Comparison of ENCODE assay signal across 8 cellular contexts in genomic region chr17:40362696-40363479, GRCh38. TPM values are rescaled to one million over a fixed set of nuclear protein-coding genes. Genes with fewer than 3 reads are reported as not detected.
DNase-seq lines count a peak whose midpoint lies in the region; ATAC-seq, FAIRE-seq and TF ChIP-seq lines count a peak whose summit lies in the region.

No MANE protein-coding gene starts in this region.

- peaks cover 10% of the 10 kb centered on the region for H3K27me3 Mint-ChIP-seq in activated CD4-positive, alpha-beta T cell treated with anti-CD3 and anti-CD28 coated beads for 36 hours
- H3K27me3 Mint-ChIP-seq in memory B cell = peaks cover 9% of the 10 kb centered on the region

- H3K27ac Mint-ChIP-seq in activated CD4-positive, alpha-beta T cell treated with anti-CD3 and anti-CD28 coated beads for 36 hours = no peak overlapping the region
- H3K27ac Mint-ChIP-seq in memory B cell = no peak overlapping the region

- H3K4me1 Mint-ChIP-seq in activated CD4-positive, alpha-beta T cell treated with anti-CD3 and anti-CD28 coated beads for 36 hours = peaks cover 20% of the 10 kb centered on the region
- peaks cover 14% of the 10 kb centered on the region for H3K4me1 Mint-ChIP-seq in memory B cell

- H3K4me3 Mint-ChIP-seq in activated CD4-positive, alpha-beta T cell treated with anti-CD3 and anti-CD28 coated beads for 36 hours = peak overlapping the region; percentile 67
- H3K4me3 Mint-ChIP-seq in memory B cell = peak overlapping the region; percentile 83

- intact Hi-C loops in activated CD4-positive, alpha-beta T cell treated with anti-CD3 and anti-CD28 coated beads for 36 hours (cut with DNase I, micrococcal nuclease) = loop anchor here (1.0 to 5.0 kb wide), 7 partner anchors 52 to 454 kb away; partner anchors contain the start of gene IGFBP4 (in 1 of the 2)

- CTCF ChIA-PET in activated CD4-positive, alpha-beta T cell treated with anti-CD3 and anti-CD28 coated beads for 36 hours (lab: Charles Lee) = interaction anchor here (0.6 to 10.3 kb wide), 25 partner anchors 9 to 271 kb away, joined by 3 to 150 read pairs (median 4); partner anchors contain the start of gene TOP2A

- no peaks in the 10 kb centered on the region for H3K9me3 Mint-ChIP-seq in activated CD4-positive, alpha-beta T cell treated with anti-CD3 and anti-CD28 coated beads for 36 hours (ENCODE audit: low read depth)
- no peaks in the 10 kb centered on the region for H3K9me3 Mint-ChIP-seq in memory B cell

- ATAC-seq in HG02763 (IDR thresholded peaks at IDR 0.05; ENCODE audit: unreplicated experiment) = peak; percentile 61
- ATAC-seq in activated CD4-positive, alpha-beta T cell treated with anti-CD3 and anti-CD28 coated beads for 36 hours = peak; percentile 91
- peak; percentile 86 for ATAC-seq in memory B cell (ENCODE audit: low read depth)

- peak; percentile 99 for FAIRE-seq in GM12891 (lab: Jason Lieb, UNC)

- H3K36me3 Mint-ChIP-seq in activated CD4-positive, alpha-beta T cell treated with anti-CD3 and anti-CD28 coated beads for 36 hours (ENCODE audit: low read depth) = no peaks in the 10 kb centered on the region
- no peaks in the 10 kb centered on the region for H3K36me3 Mint-ChIP-seq in memory B cell

- peak; percentile 40; the same call in 1 of the 2 replicates for TF ChIP-seq POLR2A in GM12891 (IDR thresholded peaks at IDR 0.05; ENCODE audit: low read depth, low read length)

- DNase-seq in GM12891 (ENCODE audit: insufficient read length, low spot score) (peak; percentile 96), NCI-H2171 treated with DMSO at 0.1 percent for 48 hours (lab: John Stamatoyannopoulos, UW) (peak; percentile 62), dermis blood vessel endothelial cell (peak; percentile 89), memory B cell (ENCODE audit: low spot score in 2 of 2) (peak; percentile 81 to 82), amygdala (lab: John Stamatoyannopoulos, UW) (no peak)
- peak; percentile 95 for DNase-seq in activated CD4-positive, alpha-beta T cell treated with anti-CD3 and anti-CD28 coated beads for 36 hours
- DNase-seq in stimulated activated CD8-positive, alpha-beta memory T cell treated with anti-CD3 and anti-CD28 coated beads, Interleukin-4, amount 100 ng/mL, for 1 hour (ENCODE audit: low read depth in 2 of 2, low spot score in 1 of 2) = peak; percentile 43 to 57

- POLR2A ChIA-PET in activated CD4-positive, alpha-beta T cell treated with anti-CD3 and anti-CD28 coated beads for 36 hours (lab: Charles Lee) = interaction anchor here (0.7 to 1.8 kb wide), 7 partner anchors 55 to 186 kb away, joined by 3 to 8 read pairs (median 3); partner anchors contain the start of gene TOP2A

TF ChIP-seq in GM12891, 5 proteins besides CTCF, POLR2A, EP300 and RAD21:
- TF ChIP-seq POLR2AphosphoS5 (IDR thresholded peaks at IDR 0.05; ENCODE audit: low read depth, low read length) = 0 out of 2 replicates have a peak, but pooled peaks have one; percentile 36
- no peak for TF ChIP-seq TAF1 (IDR thresholded peaks at IDR 0.05; ENCODE audit: low read depth, low read length)
- TF ChIP-seq PAX5 (IDR thresholded peaks at IDR 0.05; ENCODE audit: insufficient read depth, low read length, severe bottlenecking) = no peak
- peak; percentile 53; the same call in 1 of the 2 replicates for TF ChIP-seq POU2F2 (IDR thresholded peaks at IDR 0.05; ENCODE audit: low read depth, low read length)
- TF ChIP-seq SPI1 (IDR thresholded peaks at IDR 0.05; ENCODE audit: low read depth, low read length) = 0 out of 2 replicates have a peak, but pooled peaks have one; percentile 1

RNA-seq across cellular contexts. Expression of gene GJD3, which starts 1.6 kb away (rescaled TPM):
- 0.21 TPM for polyA plus RNA-seq in GM12891 (2012; ENCODE audit: low read depth, missing spikeins)
- total RNA-seq in activated CD4-positive, alpha-beta T cell treated with anti-CD3 and anti-CD28 coated beads for 36 hours = not detected
- total RNA-seq in dermis blood vessel endothelial cell = 3.7 and 4.3 TPM in 2 replicates

RNA-seq across cellular contexts. Expression of gene RARA, which starts 53.9 kb away (rescaled TPM):
- 24.8 TPM for polyA plus RNA-seq in GM12891 (2012; ENCODE audit: low read depth, missing spikeins)
- total RNA-seq in activated CD4-positive, alpha-beta T cell treated with anti-CD3 and anti-CD28 coated beads for 36 hours = 10 to 100 TPM; 29.8 to 40.2 TPM
- total RNA-seq in dermis blood vessel endothelial cell = 9.7 and 13.6 TPM in 2 replicates

RNA-seq across cellular contexts. Expression of gene TOP2A, which starts 54.8 kb away (rescaled TPM):
- 65.4 TPM for polyA plus RNA-seq in GM12891 (2012; ENCODE audit: low read depth, missing spikeins)
- 100 to 1,000 TPM; 245 to 322 TPM for total RNA-seq in activated CD4-positive, alpha-beta T cell treated with anti-CD3 and anti-CD28 coated beads for 36 hours
- 39.3 and 152 TPM in 2 replicates for total RNA-seq in dermis blood vessel endothelial cell

Comparison
In these comparisons a context has a peak if more than half of its experiments do, and no peak if none do; other contexts are left out.
1. DNase-seq: peak in GM12891 (single experiment), NCI-H2171 treated with DMSO at 0.1 percent for 48 hours (single experiment), activated CD4-positive, alpha-beta T cell treated with anti-CD3 and anti-CD28 coated beads for 36 hours (single experiment), dermis blood vessel endothelial cell (single experiment), memory B cell (2 of 2) and stimulated activated CD8-positive, alpha-beta memory T cell treated with anti-CD3 and anti-CD28 coated beads, Interleukin-4, amount 100 ng/mL, for 1 hour (2 of 2); none in amygdala (0 of 56).
2. Peak in every context shown above with its lines, with median percentiles within 50 percentile points of each other: ATAC-seq.